8 cellular contexts compared by ENCODE assay signal in the genomic region with DNA sequence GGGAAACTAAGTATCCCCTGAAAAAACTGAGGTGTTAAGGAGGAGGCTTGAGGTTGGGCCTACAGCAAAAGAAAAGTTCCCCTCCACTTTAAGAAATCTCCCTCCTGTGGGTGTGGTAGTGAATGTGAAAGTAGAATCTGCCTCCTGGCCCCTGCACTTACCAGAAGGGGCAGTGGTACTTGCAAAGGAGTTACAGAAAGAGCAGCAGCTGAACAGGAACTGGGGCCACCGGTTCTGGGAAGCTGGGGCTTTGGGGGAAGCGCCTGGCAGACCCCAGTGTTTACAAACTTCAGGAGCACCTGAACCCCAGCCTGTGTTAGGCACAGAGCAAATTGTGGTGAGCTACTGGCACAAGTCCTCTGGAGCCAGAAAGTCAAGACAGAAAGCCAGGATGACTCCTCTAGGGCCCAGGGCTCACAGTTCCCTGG.
DNase-seq lines count a peak whose midpoint lies in the region; ATAC-seq, FAIRE-seq and TF ChIP-seq lines count a peak whose summit lies in the region.

No MANE protein-coding gene starts in this region.

- POLR2A ChIA-PET in H1 (lab: Charles Lee; ENCODE audit: partially characterized antibody): no interaction called here

- TF ChIP-seq CTCF in H1 (IDR thresholded peaks at IDR 0.05; ENCODE audit: control extremely low read depth in 1 of 3, insufficient read depth in 1 of 3, low read depth in 1 of 3, low read length in 3 of 3) (peak in 2 of 3 experiments; percentile 27 to 29; a peak in 2 of 4 replicates), heart right ventricle (IDR thresholded peaks at IDR 0.05) (peak in 1 of 9 donors; percentile 33)

- H2AFZ ChIP-seq in H1 (ENCODE audit: low read length): 0 out of 2 replicates have a peak overlapping the region, but pooled peaks have one; percentile 26

- H4K5ac ChIP-seq in H1 (ENCODE audit: insufficient read length, low read depth, low read length): no peak overlapping the region

- H3K4ac ChIP-seq in H1 (replicated peaks; ENCODE audit: insufficient read length, low read depth, low read length): no peak overlapping the region

- no peaks in the 10 kb centered on the region for H3K79me2 ChIP-seq in H1 (ENCODE audit: control insufficient read depth in 1 of 2, insufficient read depth in 2 of 2, low read length in 2 of 2)

- TF ChIP-seq POLR2A in GM18505 (IDR thresholded peaks at IDR 0.05; ENCODE audit: borderline replicate concordance, extremely low read depth, insufficient read depth, insufficient read length): peak; percentile 51
- no peak for TF ChIP-seq POLR2A in H1 (IDR thresholded peaks at IDR 0.05; ENCODE audit: control extremely low read depth in 1 of 2, low read depth in 2 of 2, low read length in 2 of 2)

- H2BK15ac ChIP-seq in H1 (ENCODE audit: low read length): no peak overlapping the region

- H4K8ac ChIP-seq in H1 (ENCODE audit: extremely low read depth, insufficient read depth, low read length): no peak overlapping the region

- FAIRE-seq in H1 (lab: Jason Lieb, UNC): no peak

- no peak overlapping the region for H3K14ac ChIP-seq in H1 (ENCODE audit: insufficient read length)

- TF ChIP-seq RAD21 in H1 (IDR thresholded peaks at IDR 0.05 in 1 of 2, conservative IDR thresholded peaks at IDR 0.05 in 1 of 2; ENCODE audit: low read depth in 2 of 2, low read length in 2 of 2): peak; percentile 34 to 45

- H3K79me1 ChIP-seq in H1 (ENCODE audit: low read depth, low read length): no peaks in the 10 kb centered on the region

- intact Hi-C loops in heart right ventricle (cut with DNase I): loop anchor here in 1 of 10 donors (10.0 kb wide), 1 partner anchor 262 kb away; the partner anchor contains the start of gene JUN

- DNase-seq in RPMI8226 (peak; percentile 27), H1 (ENCODE audit: low read depth in 1 of 2, low spot score in 2 of 2) (no peak), T-helper 9 cell (no peak), heart right ventricle (no peak), mucosa of gallbladder (ENCODE audit: low spot score) (no peak)

- no peak for TF ChIP-seq EP300 in H1 (IDR thresholded peaks at IDR 0.05; ENCODE audit: borderline replicate concordance in 1 of 2, low read depth in 2 of 2, low read length in 2 of 2)

- no peak overlapping the region for H4K91ac ChIP-seq in H1 (replicated peaks; ENCODE audit: insufficient read length, low read length)

- H3K18ac ChIP-seq in H1 (ENCODE audit: extremely low read depth, low read length): no peak overlapping the region

- no peak overlapping the region for H2AK5ac ChIP-seq in H1 (ENCODE audit: low read depth, low read length)

- no peak overlapping the region for H3K56ac ChIP-seq in H1 (replicated peaks; ENCODE audit: insufficient read length, low read depth, low read length)

- no peaks in the 10 kb centered on the region for H4K20me1 ChIP-seq in H1 (replicated peaks in 1 of 2; ENCODE audit: control insufficient read depth in 1 of 2, insufficient read depth in 2 of 2, low read length in 2 of 2)

- no peak overlapping the region for H2BK120ac ChIP-seq in H1 (replicated peaks; ENCODE audit: low read depth, low read length)

- no peak overlapping the region for H3K23ac ChIP-seq in H1 (ENCODE audit: insufficient read length)

- H3K9me3 ChIP-seq in H1 (ENCODE audit: insufficient read depth in 2 of 2, low read depth in 1 of 2, low read length in 1 of 2) (0 out of 4 replicates have a peak, but pooled peaks cover 0 to 3% of the 10 kb centered on the region in 2 experiments), thymus (ENCODE audit: control insufficient read depth) (no peaks in the 10 kb centered on the region), heart right ventricle (no peaks in the 10 kb centered on the region)

- no peaks in the 10 kb centered on the region for H3K36me3 ChIP-seq in H1 (ENCODE audit: control insufficient read depth in 2 of 4, insufficient read depth in 4 of 4, low read length in 3 of 4)
- H3K36me3 ChIP-seq in thymus (ENCODE audit: control insufficient read depth, insufficient read depth): no peaks in the 10 kb centered on the region
- H3K36me3 ChIP-seq in heart right ventricle: no peaks in the 10 kb centered on the region

- no peak overlapping the region for H3K4me2 ChIP-seq in H1 (ENCODE audit: insufficient read depth in 1 of 2, low read depth in 2 of 2, low read length in 2 of 2)

- CTCF ChIA-PET in H1 (lab: Charles Lee; ENCODE audit: partially characterized antibody): interaction anchor here (0.8 to 1.3 kb wide), 4 partner anchors 10 to 77 kb away, joined by 3 to 5 read pairs (median 3); no protein-coding TSS in a partner anchor

- H2BK12ac ChIP-seq in H1 (ENCODE audit: low read depth, low read length): peak overlapping the region; percentile 70; the same call in 1 of the 2 replicates

- H3K4me3 ChIP-seq in H1 (ENCODE audit: extremely low read depth in 1 of 4, insufficient read depth in 2 of 4, low read depth in 3 of 4, low read length in 4 of 4): no peak overlapping the region
- no peak overlapping the region for H3K4me3 ChIP-seq in thymus (ENCODE audit: low read length)
- H3K4me3 ChIP-seq in heart right ventricle: no peak overlapping the region

- no peak overlapping the region for H3K27ac ChIP-seq in H1 (ENCODE audit: low read depth, low read length)
- H3K27ac ChIP-seq in thymus (ENCODE audit: low read depth): peak overlapping the region; percentile 48
- H3K27ac ChIP-seq in heart right ventricle: peak overlapping the region in 1 of 10 donors; percentile 52

- no peaks in the 10 kb centered on the region; a peak in 1 of 7 replicates for H3K27me3 ChIP-seq in H1 (replicated peaks in 1 of 4; ENCODE audit: control insufficient read depth in 3 of 4, extremely low read depth in 1 of 4, insufficient read depth in 3 of 4, low read length in 3 of 4)
- no peaks in the 10 kb centered on the region for H3K27me3 ChIP-seq in thymus (ENCODE audit: control insufficient read depth, insufficient read depth)
- no peaks in the 10 kb centered on the region for H3K27me3 ChIP-seq in heart right ventricle

- no peak overlapping the region for H2BK5ac ChIP-seq in H1 (ENCODE audit: low read depth, low read length)

- no peak overlapping the region for H3K9ac ChIP-seq in H1 (replicated peaks in 1 of 4; ENCODE audit: extremely low read depth in 1 of 4, low read depth in 3 of 4, low read length in 3 of 4)

- H2BK20ac ChIP-seq in H1 (ENCODE audit: low read length): no peak overlapping the region

- ATAC-seq in GM18505 (IDR thresholded peaks at IDR 0.05; ENCODE audit: unreplicated experiment) (peak; percentile 86), HG02571 (IDR thresholded peaks at IDR 0.05; ENCODE audit: unreplicated experiment) (peak; percentile 92), heart right ventricle (no peak)

- 60% methylated on average over 2 of the region's 2 CpGs; no CpG with 5 or more reads in 1 of the 2 experiments for WGBS in H1 (ENCODE audit: extremely low coverage in 1 of 2, insufficient coverage in 1 of 2, insufficient read length in 1 of 2, insufficient replicate concordance in 2 of 2, low coverage in 1 of 2, low lambda C conversion rate in 2 of 2, missing lambda C conversion rate in 1 of 2), 2 experiments
- 4% methylated on average over 2 of the region's 2 CpGs for WGBS in thymus
- WGBS in heart right ventricle, 2 donors: 55 to 63% methylated on average over 2 of the region's 2 CpGs

- H3K4me1 ChIP-seq in H1 (replicated peaks in 1 of 4; ENCODE audit: control insufficient read depth in 3 of 4, insufficient read depth in 4 of 4, low read length in 3 of 4) (peaks cover 0 to 2% (median 0%) of the 10 kb centered on the region in 4 experiments; a peak in 1 of 7 replicates), thymus (ENCODE audit: control insufficient read depth, insufficient read depth, low read length) (peaks cover 9% of the 10 kb centered on the region), heart right ventricle (peaks cover 0 to 47% (median 18%) of the 10 kb centered on the region in 9 donors)

- no peaks in the 10 kb centered on the region for H3K23me2 ChIP-seq in H1 (ENCODE audit: low read depth, low read length)

TF ChIP-seq in H1, 55 proteins besides CTCF, POLR2A, EP300 and RAD21:
- TF ChIP-seq JUN (IDR thresholded peaks at IDR 0.05; ENCODE audit: low read depth, low read length): no peak
- no peak for TF ChIP-seq TCF12 (IDR thresholded peaks at IDR 0.05; ENCODE audit: low read depth, low read length)
- no peak for TF ChIP-seq RXRA (IDR thresholded peaks at IDR 0.05; ENCODE audit: insufficient read depth, low read depth, low read length)
- no peak for TF ChIP-seq SIN3A (conservative IDR thresholded peaks at IDR 0.05 in 1 of 2, IDR thresholded peaks at IDR 0.05 in 1 of 2; ENCODE audit: low read depth in 1 of 2, low read length in 2 of 2)
- TF ChIP-seq TEAD4 (IDR thresholded peaks at IDR 0.05; ENCODE audit: low read depth, low read length): no peak
- TF ChIP-seq, protein P1, sequence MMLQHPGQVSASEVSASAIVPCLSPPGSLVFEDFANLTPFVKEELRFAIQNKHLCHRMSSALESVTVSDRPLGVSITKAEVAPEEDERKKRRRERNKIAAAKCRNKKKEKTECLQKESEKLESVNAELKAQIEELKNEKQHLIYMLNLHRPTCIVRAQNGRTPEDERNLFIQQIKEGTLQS (IDR thresholded peaks at IDR 0.05; ENCODE audit: insufficient read depth, low read depth, low read length): no peak
- TF ChIP-seq BACH1 (IDR thresholded peaks at IDR 0.05; ENCODE audit: low read length): no peak
- no peak for TF ChIP-seq NRF1 (IDR thresholded peaks at IDR 0.05; ENCODE audit: low read depth, low read length)
- no peak for TF ChIP-seq ASH2L (IDR thresholded peaks at IDR 0.05; ENCODE audit: low read length)
- no peak for TF ChIP-seq CEBPB (IDR thresholded peaks at IDR 0.05; ENCODE audit: low read depth, low read length)
- no peak for TF ChIP-seq MAX (IDR thresholded peaks at IDR 0.05)
- TF ChIP-seq TBP (IDR thresholded peaks at IDR 0.05; ENCODE audit: low read depth, low read length): no peak
- TF ChIP-seq SP4 (IDR thresholded peaks at IDR 0.05; ENCODE audit: low read length): no peak
- TF ChIP-seq SUZ12 (IDR thresholded peaks at IDR 0.05; ENCODE audit: low read length): no peak
- TF ChIP-seq E2F6 (IDR thresholded peaks at IDR 0.05): no peak
- no peak for TF ChIP-seq JUND (IDR thresholded peaks at IDR 0.05; ENCODE audit: low read length)
- TF ChIP-seq NANOG (IDR thresholded peaks at IDR 0.05; ENCODE audit: insufficient read depth, low read depth, low read length, poor library complexity, severe bottlenecking): no peak
- TF ChIP-seq CBX8 (IDR thresholded peaks at IDR 0.05; ENCODE audit: borderline replicate concordance, low read depth, low read length): no peak

Comparison
In these comparisons a context has a peak if more than half of its experiments do, and no peak if none do; other contexts are left out.
1. ATAC-seq: peak in GM18505 (single experiment) and HG02571 (single experiment); none in heart right ventricle (0 of 8).